Comparison of ENCODE assay signal across 1 cellular context in genomic region chr6:20153194-20153593, GRCh38.
TF ChIP-seq lines count a peak whose summit lies in the region.

No MANE protein-coding gene starts in this region.

TF ChIP-seq in HepG2, 621 proteins besides CTCF, POLR2A, EP300 and RAD21 (continued from another document):
- no peak for TF ChIP-seq SOX13 (IDR thresholded peaks at IDR 0.05)
- 0 out of 4 replicates have a peak, but pooled peaks of 1 of the 2 experiments have one; percentile 13 for TF ChIP-seq SOX13 (CRISPR knock-in tag; conservative IDR thresholded peaks at IDR 0.05 in 1 of 2, IDR thresholded peaks at IDR 0.05 in 1 of 2)
